Comparison of ENCODE assay signal across 16 cellular contexts in genomic region chr12:94558612-94559011, GRCh38.
"Had no signal": no experiment of that assay in that cellular context is flagged by ENCODE, and none has a peak within 500 bp of the region (broad histone marks: within the 10 kb centered on the region; RNA-seq: fewer than 3 reads in every experiment).

No MANE protein-coding gene starts in this region.

- DNase-seq: effector CD4-positive, alpha-beta T cell; erythroblast; foreskin keratinocyte; mammary epithelial cell; psoas muscle; retina; right lobe of liver; spleen; stimulated activated CD4-positive, alpha-beta T cell treated with anti-CD3 and anti-CD28 coated beads, Interleukin-15, amount 100 ng/mL, for 24 hours; stimulated activated CD4-positive, alpha-beta T cell treated with anti-CD3 and anti-CD28 coated beads, Interleukin-1b, Interleukin-23, amount 100 ng/mL, for 48 hours; stimulated activated CD4-positive, alpha-beta T cell treated with anti-CD3 and anti-CD28 coated beads, Interleukin-4, amount 100 ng/mL, for 24 hours; stimulated activated naive B cell treated with anti-CD40 and anti-IgM and Interleukin-4, amounts not matched to agents 10 μg/mL and 1 μg/mL and 100 μg/mL, for 72 hours; stimulated activated naive CD8-positive, alpha-beta T cell treated with anti-CD3 and anti-CD28 coated beads, Interleukin-15, amount 100 ng/mL, for 72 hours; testis had no signal

- H3K36me3 Mint-ChIP-seq: natural killer cell treated with Interleukin-12 subunit alpha and Interleukin-12 subunit beta and Interleukin-15 and Interleukin-18, amount 100 ng/mL, for 72 hours had no signal

- H3K4me3 Mint-ChIP-seq: endodermal cell; natural killer cell treated with Interleukin-12 subunit alpha and Interleukin-12 subunit beta and Interleukin-15 and Interleukin-18, amount 100 ng/mL, for 72 hours; stimulated activated naive B cell treated with anti-CD40 and anti-IgM and Interleukin-4, amounts not matched to agents 10 μg/mL and 1 μg/mL and 100 μg/mL, for 72 hours; stimulated activated naive CD8-positive, alpha-beta T cell treated with anti-CD3 and anti-CD28 coated beads, Interleukin-15, amount 100 ng/mL, for 72 hours had no signal

- H3K9me3 Mint-ChIP-seq: endodermal cell; natural killer cell treated with Interleukin-12 subunit alpha and Interleukin-12 subunit beta and Interleukin-15 and Interleukin-18, amount 100 ng/mL, for 72 hours; stimulated activated naive B cell treated with anti-CD40 and anti-IgM and Interleukin-4, amounts not matched to agents 10 μg/mL and 1 μg/mL and 100 μg/mL, for 72 hours; stimulated activated naive CD8-positive, alpha-beta T cell treated with anti-CD3 and anti-CD28 coated beads, Interleukin-15, amount 100 ng/mL, for 72 hours had no signal

- ATAC-seq: foreskin keratinocyte; natural killer cell treated with Interleukin-12 subunit alpha and Interleukin-12 subunit beta and Interleukin-15 and Interleukin-18, amount 100 ng/mL, for 72 hours; psoas muscle; stimulated activated naive CD8-positive, alpha-beta T cell treated with anti-CD3 and anti-CD28 coated beads, Interleukin-15, amount 100 ng/mL, for 72 hours had no signal

- H3K27ac Mint-ChIP-seq: endodermal cell; natural killer cell treated with Interleukin-12 subunit alpha and Interleukin-12 subunit beta and Interleukin-15 and Interleukin-18, amount 100 ng/mL, for 72 hours; stimulated activated naive CD8-positive, alpha-beta T cell treated with anti-CD3 and anti-CD28 coated beads, Interleukin-15, amount 100 ng/mL, for 72 hours had no signal
